12 cellular contexts compared by ENCODE assay signal in the genomic region with DNA sequence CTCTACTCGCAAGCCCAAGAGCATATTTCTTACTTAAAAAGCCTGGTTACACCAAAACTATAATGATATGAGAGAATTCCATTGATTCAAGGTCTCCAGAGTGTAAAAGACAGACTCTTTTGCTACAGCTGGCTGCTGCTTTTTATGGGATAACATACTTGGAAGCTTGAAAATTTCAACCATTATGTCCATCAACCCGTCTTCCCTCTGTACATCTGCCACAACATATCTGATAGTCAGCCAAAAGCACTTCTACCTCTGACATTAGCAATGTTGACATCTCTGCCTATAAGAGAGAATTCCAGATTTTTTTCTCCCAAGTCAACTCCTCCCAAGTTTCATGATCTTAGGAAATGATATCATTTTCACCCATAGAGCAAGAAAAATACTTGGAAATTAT. TPM values are rescaled to one million over a fixed set of nuclear protein-coding genes. Genes with fewer than 3 reads are reported as not detected.
"Had no signal": no experiment of that assay in that cellular context is flagged by ENCODE, and none has a peak within 500 bp of the region (broad histone marks: within the 10 kb centered on the region; RNA-seq: fewer than 3 reads in every experiment).

No MANE protein-coding gene starts in this region.

- H3K36me3 ChIP-seq: HAP-1 had no signal

- ATAC-seq: HCT116, HepG2 had no signal

- H3K27ac ChIP-seq: GM23248, HL-60 had no signal

- H3K36me3 Mint-ChIP-seq: IgD-negative memory B cell had no signal

- H3K4me3 ChIP-seq: GM23248, HAP-1 had no signal

- H3K9ac ChIP-seq: GM23248 had no signal

- H3K9me3 ChIP-seq: HAP-1 had no signal

- H3K27ac Mint-ChIP-seq: HFFc6, IgD-negative memory B cell had no signal

- H3K4me1 Mint-ChIP-seq: IgD-negative memory B cell had no signal

- H3K9me3 Mint-ChIP-seq: HFFc6 had no signal

- H3K4me3 Mint-ChIP-seq: HFFc6, IgD-negative memory B cell had no signal

- DNase-seq: GM23248, GOT3, H7, HFFc6, KBM-7 had no signal

- H2AFZ ChIP-seq: GM23248 had no signal

- H3K27me3 Mint-ChIP-seq: IgD-negative memory B cell had no signal

RNA-seq across cellular contexts. Expression of gene IQCM, which starts 54.4 kb away (rescaled TPM):
- total RNA-seq: H4, HepG2, HT1080 had no signal
- polyA plus RNA-seq: GM23248, HepG2, IgD-negative memory B cell had no signal
